In the genomic region with DNA sequence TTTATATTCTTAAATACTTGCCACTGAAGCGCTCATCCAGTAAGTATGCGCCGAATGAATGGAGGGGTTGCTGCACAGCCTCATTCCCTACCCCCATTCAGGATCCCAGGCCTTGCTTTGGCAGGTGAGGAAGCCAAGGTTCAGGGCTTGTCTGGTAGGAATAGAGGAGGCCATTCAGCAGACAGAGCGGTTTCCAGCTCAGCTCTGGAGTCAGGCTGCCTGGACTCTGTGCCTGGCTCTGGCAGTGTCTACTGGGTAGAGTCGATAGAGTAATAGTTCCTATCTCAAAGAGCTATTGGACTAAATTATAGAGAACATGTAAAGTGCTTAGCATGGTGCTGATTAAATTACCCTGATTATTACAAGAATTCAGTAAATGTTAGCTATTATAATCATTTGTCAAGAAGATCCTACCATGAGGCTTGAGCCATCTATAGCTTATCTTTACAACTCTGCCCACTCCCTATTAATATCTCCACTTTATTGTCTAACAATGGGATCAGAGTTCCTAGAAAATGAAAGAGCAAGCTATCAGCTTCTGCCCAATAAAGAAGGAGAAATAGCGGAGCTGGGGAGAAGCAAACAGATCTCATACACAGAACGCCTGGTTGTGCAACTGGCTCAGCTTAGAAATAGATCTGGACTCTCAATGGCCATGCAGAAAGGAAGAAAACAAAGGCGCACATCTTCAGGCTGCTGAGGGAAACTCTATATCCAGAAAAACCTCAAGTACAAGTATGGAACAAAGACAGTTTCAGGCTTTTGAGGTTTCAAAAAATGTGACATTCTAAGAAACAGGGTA, we compare ENCODE assay signal across 17 cellular contexts. TPM values are rescaled to one million over a fixed set of nuclear protein-coding genes. Genes with fewer than 3 reads are reported as not detected.
DNase-seq lines count a peak whose midpoint lies in the region; ATAC-seq and TF ChIP-seq lines count a peak whose summit lies in the region.
"Had no signal": no experiment of that assay in that cellular context is flagged by ENCODE, and none has a peak within 500 bp of the region (broad histone marks: within the 10 kb centered on the region; RNA-seq: fewer than 3 reads in every experiment).

No MANE protein-coding gene starts in this region.

- DNase-seq in SIG-M5 treated with dmso at 0.1 percent for 504 hours (lab: John Stamatoyannopoulos, UW; ENCODE audit: unreplicated experiment), result peak; percentile 28
- DNase-seq in SIG-M5 (lab: John Stamatoyannopoulos, UW), result no peak
- DNase-seq in NCI-H2227 treated with DMSO at 0.1 percent for 48 hours (lab: John Stamatoyannopoulos, UW), result peak; percentile 72
- DNase-seq in amniotic epithelial cell (ENCODE audit: low read depth), result peak; percentile 55
- no peak for DNase-seq in progenitor cell of endocrine pancreas (ENCODE audit: low spot score, unreplicated experiment)
- no peak for DNase-seq in tibial nerve (ENCODE audit: low spot score in 2 of 2)
- DNase-seq in osteocyte (ENCODE audit: extremely low spot score, unreplicated experiment), result no peak
- DNase-seq: C1 segment of cervical spinal cord, DMS153, EL, GOT3, NCI-H1105, NCI-H1930, NCI-H2171, NCI-H524 had no signal

- TF ChIP-seq EP300 in tibial nerve (IDR thresholded peaks at IDR 0.05), result no peak

- TF ChIP-seq CTCF in progenitor cell of endocrine pancreas (IDR thresholded peaks at IDR 0.05; ENCODE audit: unreplicated experiment) (no peak), tibial nerve (IDR thresholded peaks at IDR 0.05) (no peak), osteocyte (IDR thresholded peaks at IDR 0.05) (no peak)

- no peak for TF ChIP-seq POLR2A in tibial nerve (IDR thresholded peaks at IDR 0.05)

- H3K36me3 Mint-ChIP-seq in progenitor cell of endocrine pancreas (ENCODE audit: insufficient read depth), result no peaks in the 10 kb centered on the region
- no peaks in the 10 kb centered on the region for H3K36me3 Mint-ChIP-seq in osteocyte (ENCODE audit: unreplicated experiment)

- no peaks in the 10 kb centered on the region for H3K36me3 ChIP-seq in tibial nerve

- H3K4me1 ChIP-seq in tibial nerve, result no peaks in the 10 kb centered on the region

- H3K27ac Mint-ChIP-seq in progenitor cell of endocrine pancreas, result peak overlapping the region; percentile 14
- H3K27ac Mint-ChIP-seq in osteocyte (ENCODE audit: unreplicated experiment), result no peak overlapping the region

- no peaks in the 10 kb centered on the region for H3K27me3 ChIP-seq in tibial nerve

- no peak overlapping the region for H3K4me3 ChIP-seq in tibial nerve

- ATAC-seq in GM21447 (IDR thresholded peaks at IDR 0.05; ENCODE audit: unreplicated experiment), result no peak
- ATAC-seq: Right ventricle myocardium inferior had no signal

- 82 to 88% methylated on average over 8 of the region's 8 CpGs for whole genome bisulfite sequencing in tibial nerve, 2 donors

- no peaks in the 10 kb centered on the region for H3K9me3 ChIP-seq in tibial nerve

- H3K9me3 Mint-ChIP-seq in progenitor cell of endocrine pancreas (ENCODE audit: low read depth) (no peaks in the 10 kb centered on the region), osteocyte (ENCODE audit: unreplicated experiment) (no peaks in the 10 kb centered on the region)

- peaks cover 1% of the 10 kb centered on the region for H3K4me1 Mint-ChIP-seq in progenitor cell of endocrine pancreas (ENCODE audit: low read depth)
- H3K4me1 Mint-ChIP-seq in osteocyte (ENCODE audit: unreplicated experiment), result no peaks in the 10 kb centered on the region

- H3K4me3 Mint-ChIP-seq in progenitor cell of endocrine pancreas (ENCODE audit: low read depth) (no peak overlapping the region), osteocyte (ENCODE audit: unreplicated experiment) (no peak overlapping the region)

- H3K27me3 Mint-ChIP-seq in progenitor cell of endocrine pancreas (peaks cover 9% of the 10 kb centered on the region), osteocyte (ENCODE audit: unreplicated experiment) (peaks cover 14% of the 10 kb centered on the region)

- peak overlapping the region in 1 of 4 donors; percentile 1 for H3K27ac ChIP-seq in tibial nerve

RNA-seq across cellular contexts. Expression of gene SNX32, which starts 6.6 kb away (rescaled TPM):
- total RNA-seq in progenitor cell of endocrine pancreas (3.6 and 4.6 TPM in 2 replicates), tibial nerve (1 to 10 TPM in 2 of 4 donors, under 1 TPM in 1, not detected in 1; 0.78 to 2.5 (median 1.5) TPM), osteocyte (4.0 and 4.1 TPM in 2 replicates)
- total RNA-seq: Right ventricle myocardium inferior had no signal

RNA-seq across cellular contexts. Expression of gene CFL1, which starts 30.8 kb away (rescaled TPM):
- 864 and 890 TPM in 2 replicates for total RNA-seq in progenitor cell of endocrine pancreas
- 100 to 1,000 TPM; 461 to 881 (median 580) TPM for total RNA-seq in tibial nerve
- total RNA-seq in osteocyte, result 939 and 946 TPM in 2 replicates

RNA-seq across cellular contexts. Expression of gene MUS81, which starts 33.1 kb away (rescaled TPM):
- 55.5 and 60.5 TPM in 2 replicates for total RNA-seq in progenitor cell of endocrine pancreas
- total RNA-seq in tibial nerve, result 10 to 100 TPM; 54.0 to 83.1 (median 68.3) TPM
- 63.7 and 68.5 TPM in 2 replicates for total RNA-seq in osteocyte

RNA-seq across cellular contexts. Expression of gene OVOL1, which starts 40.3 kb away (rescaled TPM):
- 12.4 and 12.7 TPM in 2 replicates for total RNA-seq in progenitor cell of endocrine pancreas
- total RNA-seq in tibial nerve, result not detected
- not detected in 2 replicates for total RNA-seq in osteocyte
- total RNA-seq: Right ventricle myocardium inferior had no signal

RNA-seq across cellular contexts. Expression of gene EFEMP2, which starts 45.4 kb away (rescaled TPM):
- 84.9 and 90.5 TPM in 2 replicates for total RNA-seq in progenitor cell of endocrine pancreas
- total RNA-seq in tibial nerve, result 10 to 100 TPM; 59.2 to 92.7 (median 82.0) TPM
- 130 and 131 TPM in 2 replicates for total RNA-seq in osteocyte

Comparison
In these comparisons a context has a peak if more than half of its experiments do, and no peak if none do; other contexts are left out.
1. DNase-seq: peak in SIG-M5 treated with dmso at 0.1 percent for 504 hours (single experiment), NCI-H2227 treated with DMSO at 0.1 percent for 48 hours (single experiment) and amniotic epithelial cell (single experiment); none in SIG-M5 (single experiment), progenitor cell of endocrine pancreas (single experiment), tibial nerve (0 of 2) and osteocyte (single experiment).